14 cellular contexts compared by ENCODE assay signal in the genomic region with DNA sequence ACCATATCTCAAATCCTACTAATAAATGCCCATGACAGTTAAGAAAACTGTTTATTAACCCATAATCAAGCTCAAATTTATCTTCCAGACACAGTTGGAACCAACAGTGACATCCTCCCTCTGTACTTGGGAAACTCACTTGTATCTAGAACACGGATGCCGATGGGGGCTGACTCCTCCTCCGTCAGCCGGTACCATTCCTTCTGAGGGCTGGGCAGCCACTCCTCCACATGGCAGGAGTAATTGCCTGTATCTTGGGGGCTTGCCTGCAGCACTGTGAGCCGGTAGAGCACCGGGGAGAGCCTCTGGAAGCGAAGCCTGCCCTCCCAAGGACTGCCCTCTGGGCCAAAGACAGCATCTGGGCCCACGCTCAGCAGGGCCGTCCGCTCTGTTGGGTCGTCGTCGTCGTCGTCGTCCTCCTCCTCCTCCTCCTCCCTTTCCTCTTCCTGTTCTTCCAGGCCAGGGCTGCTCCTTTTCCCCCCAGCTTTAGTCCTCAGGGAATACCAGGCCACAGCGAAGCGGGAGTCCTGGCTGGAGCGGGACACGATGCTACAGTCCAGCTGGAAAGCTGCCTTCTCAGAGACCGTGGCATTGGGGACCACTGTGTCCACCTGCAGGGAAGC. TPM values are rescaled to one million over a fixed set of nuclear protein-coding genes. Genes with fewer than 3 reads are reported as not detected.
DNase-seq lines count a peak whose midpoint lies in the region; ATAC-seq and TF ChIP-seq lines count a peak whose summit lies in the region.
"Had no signal": no experiment of that assay in that cellular context is flagged by ENCODE, and none has a peak within 500 bp of the region (broad histone marks: within the 10 kb centered on the region; RNA-seq: fewer than 3 reads in every experiment).

No MANE protein-coding gene starts in this region.

- peak overlapping the region; percentile 79 for H3K27ac ChIP-seq in left ventricle myocardium inferior (replicated peaks)
- H3K27ac ChIP-seq: BLaER1 treated with 17β-estradiol and CSF1 and Interleukin-3, amounts not matched to agents 10 nM and 100 nM; HL-60 had no signal

- ATAC-seq in Right ventricle myocardium inferior: peak; percentile 51
- ATAC-seq in omental fat pad (ENCODE audit: low FRiP score): peak; percentile 74
- ATAC-seq in esophagus mucosa: no peak
- ATAC-seq: HCT116 had no signal

- H3K9me3 ChIP-seq in left ventricle myocardium inferior (replicated peaks): no peaks in the 10 kb centered on the region
- H3K9me3 ChIP-seq: BLaER1 treated with 17β-estradiol and CSF1 and Interleukin-3, amounts not matched to agents 10 nM and 100 nM had no signal

- DNase-seq in Right ventricle myocardium inferior (ENCODE audit: missing footprints) (no peak), cardiac septum (ENCODE audit: low spot score) (no peak), left ventricle myocardium inferior (no peak), omental fat pad (ENCODE audit: low spot score) (no peak), mesenteric fat pad (ENCODE audit: low spot score) (no peak), T-helper 1 cell (no peak)
- DNase-seq: 8988T; Calu3; CD4-positive, CD25-positive, alpha-beta regulatory T cell; DMS 273 treated with DMSO at 0.1 percent for 48 hours had no signal

- no peaks in the 10 kb centered on the region for H3K27me3 ChIP-seq in left ventricle myocardium inferior (ENCODE audit: low read depth)
- H3K27me3 ChIP-seq: BLaER1 treated with 17β-estradiol and CSF1 and Interleukin-3, amounts not matched to agents 10 nM and 100 nM had no signal

- H3K36me3 ChIP-seq in left ventricle myocardium inferior: peaks cover 16% of the 10 kb centered on the region

- TF ChIP-seq CTCF in left ventricle myocardium inferior (IDR thresholded peaks at IDR 0.05; ENCODE audit: borderline replicate concordance) (no peak), omental fat pad (IDR thresholded peaks at IDR 0.05) (no peak)

- H3K4me3 ChIP-seq in left ventricle myocardium inferior: peak overlapping the region; percentile 54
- H3K4me3 ChIP-seq: BLaER1 treated with 17β-estradiol and CSF1 and Interleukin-3, amounts not matched to agents 10 nM and 100 nM had no signal

- peaks cover 36% of the 10 kb centered on the region for H3K4me1 ChIP-seq in left ventricle myocardium inferior

- intact Hi-C loops in Right ventricle myocardium inferior (cut with DNase I): no loop called here
- intact Hi-C loops in cardiac septum (cut with DNase I): loop anchor here (5.0 to 10.0 kb wide), 2 partner anchors 335 to 478 kb away; no protein-coding TSS in a partner anchor
- intact Hi-C loops in left ventricle myocardium inferior (cut with micrococcal nuclease): loop anchor here (10.0 kb wide), 1 partner anchor 85 kb away; the partner anchor contains the start of gene IGSF3

RNA-seq across cellular contexts. Expression of gene CD58, which starts 8.5 kb away (rescaled TPM):
- total RNA-seq in Right ventricle myocardium inferior (30.1 TPM), cardiac septum (25.3 TPM), left ventricle myocardium inferior (32.2 TPM), omental fat pad (10 to 100 TPM; 23.8 to 53.4 (median 27.1) TPM), mesenteric fat pad (23.9 TPM), esophagus mucosa (19.8 TPM)
